In genomic region chr16:81567987-81568748, GRCh38 we compare ENCODE assay signal across 8 cellular contexts.
A peak's percentile ranks its signal among the peaks of the same experiment; 100 is the strongest.
DNase-seq lines count a peak whose midpoint lies in the region; ATAC-seq and TF ChIP-seq lines count a peak whose summit lies in the region.

No MANE protein-coding gene starts in this region.

- ATAC-seq in HG03469 (IDR thresholded peaks at IDR 0.05; ENCODE audit: unreplicated experiment) (no peak), HG03196 (IDR thresholded peaks at IDR 0.05; ENCODE audit: unreplicated experiment) (no peak), GM18498 (IDR thresholded peaks at IDR 0.05; ENCODE audit: unreplicated experiment) (no peak)

- TF ChIP-seq CTCF in foreskin fibroblast (IDR thresholded peaks at IDR 0.05; ENCODE audit: low read depth, low read length), result no peak

- no peaks in the 10 kb centered on the region for H3K27me3 ChIP-seq in H7 (ENCODE audit: control insufficient read depth, insufficient read depth, low read length)

- no peaks in the 10 kb centered on the region; the same call in 1 of the 2 replicates for H3K36me3 ChIP-seq in H7 (replicated peaks; ENCODE audit: control insufficient read depth, insufficient read depth, low read length)

- H3K4me3 ChIP-seq in H7 (ENCODE audit: insufficient read depth, low read depth, low read length) (no peak overlapping the region), foreskin fibroblast (ENCODE audit: low read depth in 1 of 2, low read length in 2 of 2) (no peak overlapping the region)

- DNase-seq in H7 (peak; percentile 41), foreskin fibroblast (peak; percentile 76 to 84), COLO668 (lab: John Stamatoyannopoulos, UW; ENCODE audit: unreplicated experiment) (no peak)
- peak; percentile 78 for DNase-seq in activated CD4-positive, alpha-beta T cell treated with anti-CD3 and anti-CD28 coated beads for 48 hours
- peak; percentile 77 for DNase-seq in stimulated activated CD4-positive, alpha-beta T cell treated with anti-CD3 and anti-CD28 coated beads, Interleukin-1b, Interleukin-23, amount 100 ng/mL, for 48 hours
